7 cellular contexts compared by ENCODE assay signal in genomic region chr19:7637374-7638256, GRCh38. TPM values are rescaled to one million over a fixed set of nuclear protein-coding genes. Genes with fewer than 3 reads are reported as not detected.
DNase-seq lines count a peak whose midpoint lies in the region; ATAC-seq, FAIRE-seq and TF ChIP-seq lines count a peak whose summit lies in the region.

No MANE protein-coding gene starts in this region.

- intact Hi-C loops in ascending aorta (cut with DNase I) = no loop called here

- no peaks in the 10 kb centered on the region; the same call in 1 of the 2 replicates for H3K9me3 ChIP-seq in HUES6 (ENCODE audit: control insufficient read depth, insufficient read depth, low read depth, low read length)
- no peaks in the 10 kb centered on the region for H3K9me3 ChIP-seq in ascending aorta
- H3K9me3 ChIP-seq in keratinocyte (ENCODE audit: control insufficient read depth, low read depth, low read length) = no peaks in the 10 kb centered on the region
- H3K9me3 ChIP-seq in thoracic aorta = no peaks in the 10 kb centered on the region

- H3K27me3 ChIP-seq in HUES6 (ENCODE audit: control insufficient read depth, insufficient read depth, low read length) (peaks cover 27% of the 10 kb centered on the region), ascending aorta (no peaks in the 10 kb centered on the region), keratinocyte (ENCODE audit: control insufficient read depth, extremely low read depth, insufficient read depth, low read length) (no peaks in the 10 kb centered on the region), thoracic aorta (replicated peaks; ENCODE audit: insufficient read depth) (no peaks in the 10 kb centered on the region)

- ATAC-seq in GM19023 (IDR thresholded peaks at IDR 0.05; ENCODE audit: unreplicated experiment) (peak; percentile 9), thoracic aorta (ENCODE audit: insufficient number of reproducible peaks, low FRiP score, low read depth) (no peak), GM19397 (IDR thresholded peaks at IDR 0.05; ENCODE audit: unreplicated experiment) (no peak)

- peak overlapping the region; percentile 27 for H3K9ac ChIP-seq in HUES6 (ENCODE audit: low read length)
- peak overlapping the region; percentile 88 for H3K9ac ChIP-seq in keratinocyte (ENCODE audit: control insufficient read depth, extremely low read depth, insufficient read depth, low read length)

- H3K9me1 ChIP-seq in keratinocyte (ENCODE audit: control insufficient read depth, extremely low read depth, insufficient read depth, low read length) = no peaks in the 10 kb centered on the region

- H3K4me1 ChIP-seq in HUES6 (ENCODE audit: control insufficient read depth, insufficient read depth, low read length) (peaks cover 5% of the 10 kb centered on the region), ascending aorta (no peaks in the 10 kb centered on the region), keratinocyte (ENCODE audit: control insufficient read depth, extremely low read depth, insufficient read depth, low read length) (peaks cover 3% of the 10 kb centered on the region), thoracic aorta (ENCODE audit: control insufficient read depth in 1 of 2, low read depth in 2 of 2) (no peaks in the 10 kb centered on the region)

- 0 out of 2 replicates have a peak overlapping the region, but pooled peaks have one; percentile 13 for H3K27ac ChIP-seq in HUES6 (ENCODE audit: low read depth, low read length)
- H3K27ac ChIP-seq in ascending aorta = peak overlapping the region in 1 of 2 donors; percentile 55
- peak overlapping the region; percentile 67 for H3K27ac ChIP-seq in keratinocyte (ENCODE audit: control insufficient read depth, insufficient read depth, low read length)
- peak overlapping the region in 1 of 2 donors; percentile 8 for H3K27ac ChIP-seq in thoracic aorta

- peak overlapping the region; percentile 86 for H3K4me2 ChIP-seq in keratinocyte (ENCODE audit: control insufficient read depth, extremely low read depth, insufficient read depth, low read depth, low read length)

- H4K20me1 ChIP-seq in keratinocyte (ENCODE audit: control insufficient read depth, extremely low read depth, insufficient read depth, low read length) = no peaks in the 10 kb centered on the region

- dilution Hi-C loops in keratinocyte (cut with MboI; ENCODE audit: extremely low pct_ligation_motif_present, low sequenced_read_pairs) = no loop called here

- H3K4me3 ChIP-seq in HUES6 (ENCODE audit: low read depth, low read length) = peak overlapping the region; percentile 72
- peak overlapping the region; percentile 51 to 61 for H3K4me3 ChIP-seq in ascending aorta
- peak overlapping the region; percentile 76 to 87 (median 86) for H3K4me3 ChIP-seq in keratinocyte (ENCODE audit: control insufficient read depth in 2 of 3, extremely low read depth in 1 of 3, insufficient read depth in 2 of 3, low read depth in 1 of 3, low read length in 3 of 3)
- peak overlapping the region; percentile 65 for H3K4me3 ChIP-seq in thoracic aorta

- TF ChIP-seq CTCF in ascending aorta (IDR thresholded peaks at IDR 0.05) (no peak), keratinocyte (optimal IDR thresholded peaks at IDR 0.05 in 1 of 3, IDR thresholded peaks at IDR 0.05 in 1 of 3, conservative IDR thresholded peaks at IDR 0.05 in 1 of 3; ENCODE audit: extremely low read depth in 1 of 3, insufficient read depth in 2 of 3, low read length in 3 of 3) (no peak), thoracic aorta (IDR thresholded peaks at IDR 0.05) (no peak)

- peaks cover 13% of the 10 kb centered on the region for H3K36me3 ChIP-seq in HUES6 (ENCODE audit: control insufficient read depth, insufficient read depth, low read length)
- H3K36me3 ChIP-seq in ascending aorta = no peaks in the 10 kb centered on the region
- H3K36me3 ChIP-seq in keratinocyte (ENCODE audit: control insufficient read depth in 2 of 2, extremely low read depth in 1 of 2, insufficient read depth in 2 of 2, low read length in 2 of 2) = peaks cover 9% of the 10 kb centered on the region in 2 experiments
- no peaks in the 10 kb centered on the region for H3K36me3 ChIP-seq in thoracic aorta

- DNase-seq in ascending aorta (ENCODE audit: low spot score in 2 of 2) (no peak), keratinocyte (ENCODE audit: low read depth, low spot score) (no peak), thoracic aorta (ENCODE audit: low spot score) (no peak), NCI-H2081 treated with DMSO at 0.1 percent for 48 hours (lab: John Stamatoyannopoulos, UW) (no peak)

- peaks cover 16% of the 10 kb centered on the region for H3K79me2 ChIP-seq in keratinocyte (ENCODE audit: control insufficient read depth, insufficient read depth, low read length)

- peak overlapping the region; percentile 63 for H2AFZ ChIP-seq in keratinocyte (ENCODE audit: control insufficient read depth, low read length)

- no peak for FAIRE-seq in keratinocyte (lab: Jason Lieb, UNC)

RNA-seq across cellular contexts. Expression of gene STXBP2, which starts 0.7 kb away (rescaled TPM):
- total RNA-seq in ascending aorta = 26.6 TPM
- 58.8 to 88.7 TPM (median 63.6 TPM) in 3 replicates for polyA plus RNA-seq in keratinocyte
- polyA plus RNA-seq in keratinocyte (2011; ENCODE audit: low read depth) = 59.3 TPM
- 40.2 and 71.0 TPM in 2 replicates for polyA plus RNA-seq in keratinocyte (2011; cell fraction: cytosol; rRNA removed)
- 178 and 190 TPM in 2 replicates for polyA plus RNA-seq in keratinocyte (2011; cell fraction: nucleus; rRNA removed)
- 65.6 and 67.8 TPM in 2 replicates for polyA plus RNA-seq in keratinocyte (2012; ENCODE audit: low replicate concordance)
- polyA minus RNA-seq in keratinocyte = 129 to 198 TPM (median 186 TPM) in 3 replicates
- 106 TPM for polyA minus RNA-seq in keratinocyte (2011; cell fraction: cytosol; rRNA and poly(A)+ RNA removed)
- polyA minus RNA-seq in keratinocyte (2011; cell fraction: nucleus; rRNA and poly(A)+ RNA removed) = 60.0 and 65.0 TPM in 2 replicates
- 10 to 100 TPM; 20.2 to 23.4 TPM for total RNA-seq in thoracic aorta

RNA-seq across cellular contexts. Expression of gene PCP2, which starts 4.1 kb away (rescaled TPM):
- not detected for total RNA-seq in ascending aorta
- not detected in 3 replicates for polyA plus RNA-seq in keratinocyte
- polyA plus RNA-seq in keratinocyte (2011; ENCODE audit: low read depth) = not detected
- polyA plus RNA-seq in keratinocyte (2011; cell fraction: cytosol; rRNA removed) = not detected in 2 replicates
- not detected in 2 replicates for polyA plus RNA-seq in keratinocyte (2011; cell fraction: nucleus; rRNA removed)
- polyA plus RNA-seq in keratinocyte (2012; ENCODE audit: low replicate concordance) = 0.23 and 0.71 TPM in 2 replicates
- polyA minus RNA-seq in keratinocyte = not detected in 3 replicates
- not detected for polyA minus RNA-seq in keratinocyte (2011; cell fraction: cytosol; rRNA and poly(A)+ RNA removed)
- not detected in 2 replicates for polyA minus RNA-seq in keratinocyte (2011; cell fraction: nucleus; rRNA and poly(A)+ RNA removed)
- total RNA-seq in thoracic aorta = not detected

RNA-seq across cellular contexts. Expression of gene PET100, which starts 8.0 kb away (rescaled TPM):
- total RNA-seq in ascending aorta = not detected
- 32.8 to 85.8 TPM (median 51.5 TPM) in 3 replicates for polyA plus RNA-seq in keratinocyte
- 17.3 TPM for polyA plus RNA-seq in keratinocyte (2011; ENCODE audit: low read depth)
- polyA plus RNA-seq in keratinocyte (2011; cell fraction: cytosol; rRNA removed) = 38.2 and 43.7 TPM in 2 replicates
- polyA plus RNA-seq in keratinocyte (2011; cell fraction: nucleus; rRNA removed) = 23.5 and 28.9 TPM in 2 replicates
- 76.2 and 95.3 TPM in 2 replicates for polyA plus RNA-seq in keratinocyte (2012; ENCODE audit: low replicate concordance)
- polyA minus RNA-seq in keratinocyte = 1.8 to 6.2 TPM (median 2.5 TPM) in 3 replicates
- polyA minus RNA-seq in keratinocyte (2011; cell fraction: cytosol; rRNA and poly(A)+ RNA removed) = 6.9 TPM
- polyA minus RNA-seq in keratinocyte (2011; cell fraction: nucleus; rRNA and poly(A)+ RNA removed) = 2.4 and 4.1 TPM in 2 replicates
- total RNA-seq in thoracic aorta = 10 to 100 TPM in 1 of 2 donors, 1 to 10 TPM in 1; 4.5 to 11.9 TPM

RNA-seq across cellular contexts. Expression of gene XAB2, which starts 8.3 kb away (rescaled TPM):
- total RNA-seq in ascending aorta (18.4 TPM), thoracic aorta (10 to 100 TPM; 34.1 to 40.6 TPM)
- polyA plus RNA-seq in keratinocyte = 15.6 to 22.9 TPM (median 17.7 TPM) in 3 replicates
- 24.9 TPM for polyA plus RNA-seq in keratinocyte (2011; ENCODE audit: low read depth)
- 10.1 and 24.0 TPM in 2 replicates for polyA plus RNA-seq in keratinocyte (2011; cell fraction: cytosol; rRNA removed)
- polyA plus RNA-seq in keratinocyte (2011; cell fraction: nucleus; rRNA removed) = 34.5 and 43.0 TPM in 2 replicates
- 25.6 and 30.8 TPM in 2 replicates for polyA plus RNA-seq in keratinocyte (2012; ENCODE audit: low replicate concordance)
- polyA minus RNA-seq in keratinocyte = 33.8 to 61.0 TPM (median 35.6 TPM) in 3 replicates
- polyA minus RNA-seq in keratinocyte (2011; cell fraction: cytosol; rRNA and poly(A)+ RNA removed) = 51.2 TPM
- polyA minus RNA-seq in keratinocyte (2011; cell fraction: nucleus; rRNA and poly(A)+ RNA removed) = 31.8 and 33.5 TPM in 2 replicates

RNA-seq across cellular contexts. Expression of gene RETN, which starts 31.2 kb away (rescaled TPM):
- total RNA-seq in ascending aorta (not detected), thoracic aorta (not detected)
- polyA plus RNA-seq in keratinocyte = not detected in 3 replicates
- polyA plus RNA-seq in keratinocyte (2011; ENCODE audit: low read depth) = not detected
- not detected in 2 replicates for polyA plus RNA-seq in keratinocyte (2011; cell fraction: cytosol; rRNA removed)
- not detected in 2 replicates for polyA plus RNA-seq in keratinocyte (2011; cell fraction: nucleus; rRNA removed)
- not detected in 2 replicates for polyA plus RNA-seq in keratinocyte (2012; ENCODE audit: low replicate concordance)
- polyA minus RNA-seq in keratinocyte = not detected in 3 replicates
- polyA minus RNA-seq in keratinocyte (2011; cell fraction: cytosol; rRNA and poly(A)+ RNA removed) = not detected
- polyA minus RNA-seq in keratinocyte (2011; cell fraction: nucleus; rRNA and poly(A)+ RNA removed) = not detected in 2 replicates
